22 cellular contexts compared by ENCODE assay signal in genomic region chr11:95661159-95661558, GRCh38.
A peak's percentile ranks its signal among the peaks of the same experiment; 100 is the strongest.
DNase-seq lines count a peak whose midpoint lies in the region; ATAC-seq lines count a peak whose summit lies in the region.
"Had no signal": no experiment of that assay in that cellular context is flagged by ENCODE, and none has a peak within 500 bp of the region (broad histone marks: within the 10 kb centered on the region; RNA-seq: fewer than 3 reads in every experiment).

No MANE protein-coding gene starts in this region.

- intact Hi-C loops in activated CD4-positive, alpha-beta T cell treated with anti-CD3 and anti-CD28 coated beads for 36 hours (cut with DNase I, micrococcal nuclease): no loop called here

- DNase-seq in activated CD4-positive, alpha-beta T cell treated with anti-CD3 and anti-CD28 coated beads for 36 hours: no peak
- no peak for DNase-seq in activated CD4-positive, alpha-beta T cell treated with anti-CD3 and anti-CD28 coated beads for 1 hour
- peak; percentile 5 to 44 for DNase-seq in Kasumi-1 (lab: John Stamatoyannopoulos, UW)
- DNase-seq in kidney tubule cell (ENCODE audit: low spot score): peak; percentile 9
- DNase-seq in caudate nucleus (lab: John Stamatoyannopoulos, UW): no peak
- DNase-seq: activated CD4-positive, alpha-beta T cell treated with anti-CD3 and anti-CD28 coated beads, Interleukin-2, amount 50 U/mL, for 1 hour; activated CD8-positive, alpha-beta memory T cell treated with anti-CD3 and anti-CD28 coated beads, Interleukin-2, amount 50 U/mL, for 48 hours; anterior cingulate cortex; Caco-2; dermis blood vessel endothelial cell; H7; natural killer cell; NCI-H1436; NCI-H2171; NCI-H748 treated with DMSO at 0.1 percent for 48 hours; T1000 had no signal

- no peak overlapping the region for H3K4me3 Mint-ChIP-seq in activated CD4-positive, alpha-beta T cell treated with anti-CD3 and anti-CD28 coated beads for 36 hours
- H3K4me3 Mint-ChIP-seq: natural killer cell had no signal

- POLR2A ChIA-PET in activated CD4-positive, alpha-beta T cell treated with anti-CD3 and anti-CD28 coated beads for 36 hours (lab: Charles Lee): no interaction called here

- peaks cover 11% of the 10 kb centered on the region for H3K9me3 Mint-ChIP-seq in activated CD4-positive, alpha-beta T cell treated with anti-CD3 and anti-CD28 coated beads for 36 hours (ENCODE audit: low read depth)

- peak; percentile 55 for ATAC-seq in activated CD4-positive, alpha-beta T cell treated with anti-CD3 and anti-CD28 coated beads for 36 hours
- ATAC-seq in GM19468 (IDR thresholded peaks at IDR 0.05; ENCODE audit: extremely low read depth, unreplicated experiment) (peak; percentile 46), HG02588 (IDR thresholded peaks at IDR 0.05; ENCODE audit: unreplicated experiment) (no peak), GM18519 (IDR thresholded peaks at IDR 0.05; ENCODE audit: low FRiP score, unreplicated experiment) (no peak)
- ATAC-seq: left lobe of liver, natural killer cell had no signal

- peaks cover 25% of the 10 kb centered on the region for H3K4me1 Mint-ChIP-seq in activated CD4-positive, alpha-beta T cell treated with anti-CD3 and anti-CD28 coated beads for 36 hours
- H3K4me1 Mint-ChIP-seq: natural killer cell had no signal

- H3K36me3 Mint-ChIP-seq in activated CD4-positive, alpha-beta T cell treated with anti-CD3 and anti-CD28 coated beads for 36 hours (ENCODE audit: low read depth): peaks cover 2% of the 10 kb centered on the region

- H3K27ac Mint-ChIP-seq in activated CD4-positive, alpha-beta T cell treated with anti-CD3 and anti-CD28 coated beads for 36 hours: no peak overlapping the region
- H3K27ac Mint-ChIP-seq: natural killer cell had no signal

- CTCF ChIA-PET in activated CD4-positive, alpha-beta T cell treated with anti-CD3 and anti-CD28 coated beads for 36 hours (lab: Charles Lee): no interaction called here

- H3K27me3 Mint-ChIP-seq in activated CD4-positive, alpha-beta T cell treated with anti-CD3 and anti-CD28 coated beads for 36 hours: no peaks in the 10 kb centered on the region

- no peak overlapping the region for H3K27ac ChIP-seq in caudate nucleus (ENCODE audit: low read depth, low read length)
- H3K27ac ChIP-seq: HL-60, vagina had no signal

Comparison
In these comparisons a context has a peak if more than half of its experiments do, and no peak if none do; other contexts are left out.
1. ATAC-seq: peak in activated CD4-positive, alpha-beta T cell treated with anti-CD3 and anti-CD28 coated beads for 36 hours (single experiment) and GM19468 (single experiment); none in HG02588 (single experiment) and GM18519 (single experiment).
2. DNase-seq: peak in Kasumi-1 (2 of 2) and kidney tubule cell (single experiment); none in activated CD4-positive, alpha-beta T cell treated with anti-CD3 and anti-CD28 coated beads for 36 hours (single experiment), activated CD4-positive, alpha-beta T cell treated with anti-CD3 and anti-CD28 coated beads for 1 hour (single experiment) and caudate nucleus (0 of 61).